10 cellular contexts compared by ENCODE assay signal in the genomic region with DNA sequence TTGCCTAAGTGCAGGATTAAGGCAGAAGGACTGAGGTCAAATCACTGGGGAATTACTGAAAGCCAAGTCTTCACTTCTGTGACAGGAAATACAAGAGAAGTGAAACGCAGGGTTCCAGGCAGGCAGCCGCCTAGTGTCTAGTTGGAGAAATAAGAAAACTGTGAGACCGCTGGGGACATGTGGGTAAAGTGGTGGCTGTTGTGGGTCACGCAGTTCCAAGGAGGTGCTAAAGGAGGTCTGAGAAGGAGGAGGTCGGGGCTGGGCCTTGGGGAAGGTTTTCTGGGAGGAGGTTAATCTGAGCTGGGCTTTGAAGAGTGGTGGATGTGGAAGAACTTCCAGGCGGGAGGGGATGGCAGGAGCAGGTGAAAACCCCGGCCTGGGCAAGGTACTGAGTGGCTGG. TPM values are rescaled to one million over a fixed set of nuclear protein-coding genes. Genes with fewer than 3 reads are reported as not detected.
DNase-seq lines count a peak whose midpoint lies in the region; ATAC-seq and TF ChIP-seq lines count a peak whose summit lies in the region.
"Had no signal": no experiment of that assay in that cellular context is flagged by ENCODE, and none has a peak within 500 bp of the region (broad histone marks: within the 10 kb centered on the region; RNA-seq: fewer than 3 reads in every experiment).

No MANE protein-coding gene starts in this region.

- H3K4me1 Mint-ChIP-seq in T-helper 2 cell treated with Interferon-gamma antibody and Interleukin-4, amounts not matched to agents 5 μg/mL and 100 μg/mL, for 36 hours (ENCODE audit: low read depth) = peaks cover 9% of the 10 kb centered on the region
- H3K4me1 Mint-ChIP-seq in activated B cell treated with CpG ODN at 0.5 μM for 24 hours = peaks cover 42% of the 10 kb centered on the region
- peaks cover 6 to 21% of the 10 kb centered on the region in 2 donors for H3K4me1 Mint-ChIP-seq in natural killer cell

- intact Hi-C loops in activated B cell treated with CpG ODN at 0.5 μM for 24 hours (cut with micrococcal nuclease) (loop anchor here (1.0 to 5.0 kb wide), 5 partner anchors 110 to 1118 kb away; partner anchors contain the start of genes APOL3 and EIF3D), natural killer cell (cut with micrococcal nuclease) (loop anchor here (5.0 kb wide), 1 partner anchor 59 kb away; no protein-coding TSS in a partner anchor), testis (cut with DNase I; ENCODE audit: low total_unique reads) (no loop called here)

- H3K9me3 ChIP-seq in testis = no peaks in the 10 kb centered on the region

- no peak overlapping the region for H3K4me3 ChIP-seq in testis

- no peak for TF ChIP-seq POLR2A in testis (IDR thresholded peaks at IDR 0.05)

- no peak for DNase-seq in T-helper 2 cell treated with Interferon-gamma antibody and Interleukin-4, amounts not matched to agents 5 μg/mL and 100 μg/mL, for 36 hours (ENCODE audit: low spot score)
- no peak for DNase-seq in T-helper 2 cell
- DNase-seq in GM20000 (ENCODE audit: low spot score) = peak; percentile 67
- DNase-seq in activated B cell treated with CpG ODN at 0.5 μM for 24 hours = peak; percentile 46
- DNase-seq in natural killer cell = no peak
- DNase-seq in DMS 273 (lab: John Stamatoyannopoulos, UW; ENCODE audit: unreplicated experiment) = no peak
- no peak for DNase-seq in testis
- DNase-seq in epidermal melanocyte (ENCODE audit: insufficient read length, low spot score) = no peak
- DNase-seq: activated gamma-delta T cell, NCI-H446 treated with DMSO at 0.1 percent for 48 hours had no signal

- 86 to 93% methylated on average over 7 of the region's 7 CpGs for WGBS in testis, 2 donors

- TF ChIP-seq CTCF in GM20000 (IDR thresholded peaks at IDR 0.05; ENCODE audit: extremely low read depth, missing control alignments) (peak; percentile 60), activated B cell treated with CpG ODN at 0.5 μM for 24 hours (IDR thresholded peaks at IDR 0.05) (no peak), natural killer cell (IDR thresholded peaks at IDR 0.05) (no peak), testis (IDR thresholded peaks at IDR 0.05) (peak in 1 of 3 experiments; percentile 2)

- peaks cover 68% of the 10 kb centered on the region for H3K36me3 Mint-ChIP-seq in T-helper 2 cell treated with Interferon-gamma antibody and Interleukin-4, amounts not matched to agents 5 μg/mL and 100 μg/mL, for 36 hours (ENCODE audit: low read depth)
- H3K36me3 Mint-ChIP-seq in activated B cell treated with CpG ODN at 0.5 μM for 24 hours (ENCODE audit: low read depth) (peaks cover 84% of the 10 kb centered on the region), natural killer cell (peaks cover 17% of the 10 kb centered on the region)

- H3K4me1 ChIP-seq in testis = no peaks in the 10 kb centered on the region

- H3K4me3 Mint-ChIP-seq in T-helper 2 cell treated with Interferon-gamma antibody and Interleukin-4, amounts not matched to agents 5 μg/mL and 100 μg/mL, for 36 hours = no peak overlapping the region
- H3K4me3 Mint-ChIP-seq in activated B cell treated with CpG ODN at 0.5 μM for 24 hours = peak overlapping the region; percentile 82
- H3K4me3 Mint-ChIP-seq in natural killer cell = no peak overlapping the region

- ATAC-seq in activated B cell treated with CpG ODN at 0.5 μM for 24 hours (ENCODE audit: low read depth) = peak; percentile 40
- no peak for ATAC-seq in natural killer cell

- H3K36me3 ChIP-seq in testis (ENCODE audit: low read depth, missing control alignments) = no peaks in the 10 kb centered on the region

- peak overlapping the region; percentile 60 for H3K27ac Mint-ChIP-seq in T-helper 2 cell treated with Interferon-gamma antibody and Interleukin-4, amounts not matched to agents 5 μg/mL and 100 μg/mL, for 36 hours
- H3K27ac Mint-ChIP-seq in activated B cell treated with CpG ODN at 0.5 μM for 24 hours (peak overlapping the region; percentile 96), natural killer cell (peak overlapping the region; percentile 62 to 71)

- no peaks in the 10 kb centered on the region for H3K9me3 Mint-ChIP-seq in T-helper 2 cell treated with Interferon-gamma antibody and Interleukin-4, amounts not matched to agents 5 μg/mL and 100 μg/mL, for 36 hours
- H3K9me3 Mint-ChIP-seq in activated B cell treated with CpG ODN at 0.5 μM for 24 hours (no peaks in the 10 kb centered on the region), natural killer cell (no peaks in the 10 kb centered on the region)

- no peak overlapping the region for H3K27ac ChIP-seq in testis

- H3K27me3 ChIP-seq in testis = no peaks in the 10 kb centered on the region

- H3K27me3 Mint-ChIP-seq in T-helper 2 cell treated with Interferon-gamma antibody and Interleukin-4, amounts not matched to agents 5 μg/mL and 100 μg/mL, for 36 hours (ENCODE audit: low read depth) = no peaks in the 10 kb centered on the region
- H3K27me3 Mint-ChIP-seq in activated B cell treated with CpG ODN at 0.5 μM for 24 hours (no peaks in the 10 kb centered on the region), natural killer cell (ENCODE audit: low read depth in 2 of 2) (no peaks in the 10 kb centered on the region)

- POLR2A ChIA-PET in activated B cell treated with CpG ODN at 0.5 μM for 24 hours (lab: Charles Lee) = interaction anchor here (0.9 to 7.2 kb wide), 21 partner anchors 8 to 1117 kb away, joined by 3 to 215 read pairs (median 9); partner anchors contain the start of genes APOL6, EIF3D, HMGXB4 and HMOX1

- CTCF ChIA-PET in activated B cell treated with CpG ODN at 0.5 μM for 24 hours (lab: Charles Lee) = interaction anchor here (0.8 to 4.2 kb wide), 12 partner anchors 18 to 173 kb away, joined by 3 to 118 read pairs (median 6); partner anchors contain the start of genes HMOX1 and TOM1

RNA-seq across cellular contexts. Expression of gene MCM5, which starts 11.2 kb away (rescaled TPM):
- total RNA-seq in activated B cell treated with CpG ODN at 0.5 μM for 24 hours = 176 and 178 TPM in 2 replicates
- 10 to 100 TPM; 59.3 to 73.8 (median 61.5) TPM for total RNA-seq in natural killer cell
- total RNA-seq in testis = 10 to 100 TPM; 34.3 to 49.6 TPM
- 42.1 TPM for polyA plus RNA-seq in testis (ENCODE audit: insufficient read depth, low read depth, low replicate concordance)

RNA-seq across cellular contexts. Expression of gene HMOX1, which starts 30.2 kb away (rescaled TPM):
- total RNA-seq in activated B cell treated with CpG ODN at 0.5 μM for 24 hours (13.3 TPM in 2 replicates), natural killer cell (10 to 100 TPM in 2 of 3 donors, 1 to 10 TPM in 1; 7.5 to 61.6 (median 15.9) TPM), testis (10 to 100 TPM; 22.0 to 35.2 TPM)
- 37.8 TPM for polyA plus RNA-seq in testis (ENCODE audit: insufficient read depth, low read depth, low replicate concordance)

Comparison
In these comparisons a context has a peak if more than half of its experiments do, and no peak if none do; other contexts are left out.
1. DNase-seq: peak in GM20000 (single experiment) and activated B cell treated with CpG ODN at 0.5 μM for 24 hours (single experiment); none in T-helper 2 cell treated with Interferon-gamma antibody and Interleukin-4, amounts not matched to agents 5 μg/mL and 100 μg/mL, for 36 hours (single experiment), T-helper 2 cell (0 of 5), natural killer cell (single experiment), DMS 273 (single experiment), testis (single experiment) and epidermal melanocyte (single experiment).
2. Peak in every context shown above with its lines, with median percentiles within 50 percentile points of each other: H3K27ac Mint-ChIP-seq.